Comparison of ENCODE assay signal across 8 cellular contexts in the genomic region with DNA sequence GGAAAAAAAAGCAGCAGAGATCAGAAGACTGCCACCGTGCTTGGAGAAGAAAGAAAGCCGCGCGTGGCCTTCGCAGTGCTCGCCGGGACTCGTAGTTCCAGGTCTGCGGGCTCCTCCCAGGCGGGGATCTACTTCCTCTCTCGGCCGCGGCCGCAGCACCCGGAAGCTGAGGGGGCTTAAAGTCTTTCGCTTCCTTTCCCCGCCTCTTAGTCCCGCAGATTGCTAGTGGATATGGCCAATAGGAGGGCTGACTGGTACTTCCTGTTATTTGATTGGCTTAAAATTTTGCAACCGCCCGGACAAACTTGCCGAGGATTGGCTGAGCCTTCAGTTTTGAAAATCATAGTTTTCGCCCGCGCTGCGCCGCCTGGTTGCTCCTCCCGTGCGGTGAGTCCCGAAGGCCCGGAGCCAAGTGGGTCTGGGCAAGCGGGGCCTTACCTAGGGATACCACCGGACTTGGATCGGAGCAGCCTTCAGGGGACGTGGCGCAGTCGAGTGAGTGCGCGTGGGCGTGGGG. TPM values are rescaled to one million over a fixed set of nuclear protein-coding genes. Genes with fewer than 3 reads are reported as not detected.
DNase-seq lines count a peak whose midpoint lies in the region; ATAC-seq, FAIRE-seq and TF ChIP-seq lines count a peak whose summit lies in the region.

A gene (plus strand): TSS at position 343 of the 517 bp plus-strand sequence. CDS start 4,151 bp downstream, outside the sequence.

- peak within 1 kb of the TSS; percentile 27; the same call in 1 of the 2 replicates for H2BK12ac ChIP-seq in H1 (ENCODE audit: low read depth, low read length)

- H2BK5ac ChIP-seq in H1 (ENCODE audit: low read depth, low read length): peak within 1 kb of the TSS; percentile 85

- peak within 1 kb of the TSS; percentile 86 for H3K18ac ChIP-seq in H1 (ENCODE audit: extremely low read depth, low read length)

- peak within 1 kb of the TSS; percentile 65 for H3K4ac ChIP-seq in H1 (replicated peaks; ENCODE audit: insufficient read length, low read depth, low read length)

- H4K91ac ChIP-seq in H1 (replicated peaks; ENCODE audit: insufficient read length, low read length): peak within 1 kb of the TSS; percentile 52

- peak within 1 kb of the TSS; percentile 86 for H4K5ac ChIP-seq in H1 (ENCODE audit: insufficient read length, low read depth, low read length)

- no peak within 1 kb of the TSS for H3K23ac ChIP-seq in H1 (ENCODE audit: insufficient read length)

- H3K9me3 Mint-ChIP-seq in memory B cell: no peaks in the 10 kb centered on the region

- H3K9me3 ChIP-seq in H1 (ENCODE audit: insufficient read depth in 2 of 2, low read depth in 1 of 2, low read length in 1 of 2): no peaks in the 10 kb centered on the region

- CTCF ChIA-PET in H1 (lab: Charles Lee; ENCODE audit: partially characterized antibody): interaction anchor here (1.3 to 1.5 kb wide), 2 partner anchors 15 to 20 kb away, joined by 3 to 4 read pairs; no protein-coding TSS in a partner anchor

- no peak for TF ChIP-seq CTCF in H1 (IDR thresholded peaks at IDR 0.05; ENCODE audit: control extremely low read depth in 1 of 3, insufficient read depth in 1 of 3, low read depth in 1 of 3, low read length in 3 of 3)

- POLR2A ChIA-PET in H1 (lab: Charles Lee; ENCODE audit: partially characterized antibody): interaction anchor here (0.9 to 2.0 kb wide), 6 partner anchors 9 to 331 kb away, joined by 3 to 7 read pairs (median 4); a partner anchor contains a TSS

- TF ChIP-seq EP300 in H1 (IDR thresholded peaks at IDR 0.05; ENCODE audit: borderline replicate concordance in 1 of 2, low read depth in 2 of 2, low read length in 2 of 2): no peak

- 0% methylated on average over 39 of the region's 39 CpGs; no CpG with 5 or more reads in 1 of the 2 experiments for WGBS in H1 (ENCODE audit: extremely low coverage in 1 of 2, insufficient coverage in 1 of 2, insufficient read length in 1 of 2, insufficient replicate concordance in 2 of 2, low coverage in 1 of 2, low lambda C conversion rate in 2 of 2, missing lambda C conversion rate in 1 of 2), 2 experiments

- peak in 1 of 2 experiments; percentile 41; a peak in 1 of 3 replicates for TF ChIP-seq POLR2A in H1 (IDR thresholded peaks at IDR 0.05; ENCODE audit: control extremely low read depth in 1 of 2, low read depth in 2 of 2, low read length in 2 of 2)

- H3K36me3 ChIP-seq in H1 (ENCODE audit: control insufficient read depth in 2 of 4, insufficient read depth in 4 of 4, low read length in 3 of 4): peaks cover 5 to 8% (median 6%) of the 10 kb centered on the region in 4 experiments; a peak in 6 of 8 replicates

- peak within 1 kb of the TSS; percentile 59 for H4K8ac ChIP-seq in H1 (ENCODE audit: extremely low read depth, insufficient read depth, low read length)

- peak within 1 kb of the TSS; percentile 91 for H3K27ac Mint-ChIP-seq in memory B cell

- H3K4me1 ChIP-seq in H1 (replicated peaks in 1 of 4; ENCODE audit: control insufficient read depth in 3 of 4, insufficient read depth in 4 of 4, low read length in 3 of 4): peaks cover 0 to 11% (median 7%) of the 10 kb centered on the region in 4 experiments; a peak in 5 of 7 replicates

- peak within 1 kb of the TSS; percentile 67 to 98 (median 98) for H3K4me3 ChIP-seq in H1 (ENCODE audit: extremely low read depth in 1 of 4, insufficient read depth in 2 of 4, low read depth in 3 of 4, low read length in 4 of 4)

- ATAC-seq in GM21360 (IDR thresholded peaks at IDR 0.05; ENCODE audit: unreplicated experiment): peak; percentile 87
- ATAC-seq in memory B cell (ENCODE audit: low read depth): peak; percentile 99

- peak within 1 kb of the TSS; percentile 66 to 74 (median 70) for H3K9ac ChIP-seq in H1 (replicated peaks in 1 of 4; ENCODE audit: extremely low read depth in 1 of 4, low read depth in 3 of 4, low read length in 3 of 4)

- peaks cover 17% of the 10 kb centered on the region for H3K4me1 Mint-ChIP-seq in memory B cell

- peak within 1 kb of the TSS; percentile 78 for H3K56ac ChIP-seq in H1 (replicated peaks; ENCODE audit: insufficient read length, low read depth, low read length)

- no peak within 1 kb of the TSS for H2BK15ac ChIP-seq in H1 (ENCODE audit: low read length)

- peaks cover 9% of the 10 kb centered on the region for H3K23me2 ChIP-seq in H1 (ENCODE audit: low read depth, low read length)

- peak within 1 kb of the TSS; percentile 89 to 95 for H3K4me2 ChIP-seq in H1 (ENCODE audit: insufficient read depth in 1 of 2, low read depth in 2 of 2, low read length in 2 of 2)

- peak within 1 kb of the TSS; percentile 97 for H3K4me3 Mint-ChIP-seq in memory B cell

- no peaks in the 10 kb centered on the region for H3K27me3 ChIP-seq in H1 (replicated peaks in 1 of 4; ENCODE audit: control insufficient read depth in 3 of 4, extremely low read depth in 1 of 4, insufficient read depth in 3 of 4, low read length in 3 of 4)

- peak; percentile 83 for FAIRE-seq in H1 (lab: Jason Lieb, UNC)

- H2AK5ac ChIP-seq in H1 (ENCODE audit: low read depth, low read length): peak within 1 kb of the TSS; percentile 47; the same call in 1 of the 2 replicates

- no peak for TF ChIP-seq RAD21 in H1 (IDR thresholded peaks at IDR 0.05 in 1 of 2, conservative IDR thresholded peaks at IDR 0.05 in 1 of 2; ENCODE audit: low read depth in 2 of 2, low read length in 2 of 2)

- H3K27me3 Mint-ChIP-seq in memory B cell: no peaks in the 10 kb centered on the region

- no peak within 1 kb of the TSS for H2BK20ac ChIP-seq in H1 (ENCODE audit: low read length)

- peaks cover 8% of the 10 kb centered on the region for H3K36me3 Mint-ChIP-seq in memory B cell

- H3K27ac ChIP-seq in H1 (ENCODE audit: low read depth, low read length): peak within 1 kb of the TSS; percentile 39; the same call in 1 of the 2 replicates

- no peak within 1 kb of the TSS for H2BK120ac ChIP-seq in H1 (replicated peaks; ENCODE audit: low read depth, low read length)

- H4K20me1 ChIP-seq in H1 (replicated peaks in 1 of 2; ENCODE audit: control insufficient read depth in 1 of 2, insufficient read depth in 2 of 2, low read length in 2 of 2): peaks cover 16 to 24% of the 10 kb centered on the region in 2 experiments

- peak within 1 kb of the TSS; percentile 20 for H2AFZ ChIP-seq in H1 (ENCODE audit: low read length)

- DNase-seq in COLO829 (ENCODE audit: low spot score) (peak; percentile 87), HT1080 (ENCODE audit: low read depth) (peak; percentile 98), NOMO-1 treated with DMSO at 0.1 percent for 48 hours (lab: John Stamatoyannopoulos, UW; ENCODE audit: unreplicated experiment) (peak; percentile 99), H1 (ENCODE audit: low read depth in 1 of 2, low spot score in 2 of 2) (peak; percentile 87 to 94), memory B cell (ENCODE audit: low spot score in 2 of 2) (peak; percentile 87 to 92)
- DNase-seq in activated CD8-positive, alpha-beta memory T cell treated with anti-CD3 and anti-CD28 coated beads for 4 hours (ENCODE audit: low read depth in 2 of 2): peak; percentile 82 to 92
- peak; percentile 83 for DNase-seq in stimulated activated CD8-positive, alpha-beta memory T cell treated with anti-CD3 and anti-CD28 coated beads, Interleukin-12 subunit alpha, Interleukin-12 subunit beta, amount 100 ng/mL, for 24 hours (ENCODE audit: extremely low read depth)

- peaks cover 31 to 49% of the 10 kb centered on the region in 2 experiments for H3K79me2 ChIP-seq in H1 (ENCODE audit: control insufficient read depth in 1 of 2, insufficient read depth in 2 of 2, low read length in 2 of 2)

- H3K14ac ChIP-seq in H1 (ENCODE audit: insufficient read length): no peak within 1 kb of the TSS

- H3K79me1 ChIP-seq in H1 (ENCODE audit: low read depth, low read length): peaks cover 19% of the 10 kb centered on the region

TF ChIP-seq in H1, 55 proteins besides CTCF, POLR2A, EP300 and RAD21 (continues in another document):
- TF ChIP-seq TAF7 (optimal IDR thresholded peaks at IDR 0.05; ENCODE audit: borderline replicate concordance, low read depth, low read length) (peak; percentile 21), CHD2 (IDR thresholded peaks at IDR 0.05; ENCODE audit: low read length) (peak; percentile 81), TBP (IDR thresholded peaks at IDR 0.05; ENCODE audit: low read depth, low read length) (0 out of 2 replicates have a peak, but pooled peaks have one; percentile 51), KDM4A (IDR thresholded peaks at IDR 0.05; ENCODE audit: low read depth, low read length, severe bottlenecking) (peak; percentile 81), SRF (IDR thresholded peaks at IDR 0.05; ENCODE audit: low read depth, low read length) (no peak), PHF8 (conservative IDR thresholded peaks at IDR 0.05; ENCODE audit: low read depth, low read length) (peak; percentile 58), SP1 (IDR thresholded peaks at IDR 0.05; ENCODE audit: low read depth, low read length) (peak; percentile 97), GABPA (IDR thresholded peaks at IDR 0.05; ENCODE audit: borderline replicate concordance, insufficient read depth, low read length) (peak; percentile 80; the same call in 1 of the 2 replicates), RFX5 (IDR thresholded peaks at IDR 0.05; ENCODE audit: borderline replicate concordance, low read depth, low read length) (no peak), POLR2AphosphoS5 (IDR thresholded peaks at IDR 0.05; ENCODE audit: low read depth, low read length) (0 out of 2 replicates have a peak, but pooled peaks have one; percentile 32), JUND (IDR thresholded peaks at IDR 0.05; ENCODE audit: low read length) (no peak), KDM5A (IDR thresholded peaks at IDR 0.05; ENCODE audit: low read length) (peak; percentile 36; the same call in 1 of the 2 replicates), CEBPB (IDR thresholded peaks at IDR 0.05; ENCODE audit: low read depth, low read length) (peak; percentile 60; the same call in 1 of the 2 replicates)
- TF ChIP-seq, protein P1, sequence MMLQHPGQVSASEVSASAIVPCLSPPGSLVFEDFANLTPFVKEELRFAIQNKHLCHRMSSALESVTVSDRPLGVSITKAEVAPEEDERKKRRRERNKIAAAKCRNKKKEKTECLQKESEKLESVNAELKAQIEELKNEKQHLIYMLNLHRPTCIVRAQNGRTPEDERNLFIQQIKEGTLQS (IDR thresholded peaks at IDR 0.05; ENCODE audit: insufficient read depth, low read depth, low read length): no peak

RNA-seq across cellular contexts. Expression of the gene that starts here (rescaled TPM):
- total RNA-seq in HT1080 (2014; rRNA removed; shearing (Covaris generic)): 93.5 and 103 TPM in 2 replicates
- polyA plus RNA-seq in HT1080 (2015; cell fraction: cytosol; rRNA removed): 26.2 and 26.5 TPM in 2 replicates
- polyA plus RNA-seq in HT1080 (2015; cell fraction: nucleus; rRNA removed): 118 and 128 TPM in 2 replicates
- total RNA-seq in H1 (2021; fragmentation: NEBNext Ultra II Directional; extraction: Animal tissue kit (Norgen Biotek cat#: 25700)): 132 TPM in 2 replicates
- 25.4 and 47.9 TPM in 2 replicates for polyA plus RNA-seq in H1 (2011; rRNA removed)
- 34.6 TPM for polyA plus RNA-seq in H1 (2011; cell fraction: cytosol; rRNA removed)
- 114 TPM for polyA plus RNA-seq in H1 (2011; cell fraction: nucleus; rRNA removed)
- polyA plus RNA-seq in H1 (2012, experiment 1 of 2): 42.2 to 60.3 TPM (median 55.6 TPM) in 4 replicates
- 22.5 TPM for polyA plus RNA-seq in H1 (2012, experiment 2 of 2)
- polyA plus RNA-seq in H1 (2013, experiment 1 of 2): 40.1 TPM
- polyA plus RNA-seq in H1 (2013, experiment 2 of 2): 37.8 TPM
- 39.7 and 43.3 TPM in 2 replicates for polyA minus RNA-seq in H1 (2011; rRNA and poly(A)+ RNA removed)
- polyA minus RNA-seq in H1 (2011; cell fraction: cytosol; rRNA and poly(A)+ RNA removed): 69.2 TPM
- 66.6 TPM for polyA minus RNA-seq in H1 (2011; cell fraction: nucleus; rRNA and poly(A)+ RNA removed)

Comparison
In these comparisons a context has a peak if more than half of its experiments do, and no peak if none do; other contexts are left out.
1. Peak in every context shown above with its lines: DNase-seq, ATAC-seq, H3K4me3 ChIP-seq and H3K27ac ChIP-seq.